8 cellular contexts compared by ENCODE assay signal in the genomic region with DNA sequence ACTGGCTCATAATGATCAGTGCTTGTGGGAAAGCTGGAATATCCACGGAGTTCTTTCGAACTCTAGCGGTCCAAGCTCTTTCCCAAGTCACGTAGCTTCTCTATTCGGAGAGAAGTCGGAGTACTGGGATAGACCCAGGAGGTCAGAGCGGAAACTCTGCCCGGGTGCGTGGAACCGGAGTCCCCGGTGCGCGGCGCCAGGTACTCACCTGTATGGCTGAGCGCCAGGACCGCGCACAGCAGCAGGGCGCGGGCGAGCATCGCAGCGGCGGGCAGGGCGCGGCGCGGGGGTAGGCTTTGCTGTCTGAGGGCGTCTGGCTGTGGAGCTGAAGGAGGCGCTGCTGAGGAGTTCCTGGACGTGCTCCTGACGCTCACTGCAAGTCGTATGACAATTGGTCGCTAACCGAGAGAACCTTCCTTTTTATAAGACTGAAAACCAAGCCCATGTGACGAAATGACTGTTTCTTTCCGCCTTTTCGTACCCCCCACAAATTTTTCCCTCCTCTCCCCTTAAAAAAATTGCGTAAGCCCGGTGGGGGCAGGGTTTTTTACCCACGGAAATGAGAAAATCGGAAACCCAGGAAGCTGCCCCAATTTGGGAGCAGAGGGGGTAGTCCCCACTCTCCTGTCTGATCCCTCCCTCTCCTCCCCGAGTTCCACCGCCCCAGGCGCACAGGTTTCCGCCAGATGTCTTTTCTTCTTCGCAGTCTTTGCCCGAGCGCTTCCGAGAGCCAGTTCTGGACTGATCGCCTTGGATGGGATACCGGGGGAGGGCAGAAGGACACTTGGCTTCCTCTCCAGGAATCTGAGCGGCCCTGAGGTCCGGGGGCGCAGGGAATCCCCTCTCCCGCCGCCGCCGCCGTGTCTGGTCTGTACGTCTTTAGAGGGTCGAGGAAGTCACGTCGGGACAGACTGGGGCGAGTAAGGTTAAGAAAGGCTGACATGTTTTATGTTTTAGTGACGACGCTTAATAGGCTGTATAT. TPM values are rescaled to one million over a fixed set of nuclear protein-coding genes. Genes with fewer than 3 reads are reported as not detected.
A peak's percentile ranks its signal among the peaks of the same experiment; 100 is the strongest.
DNase-seq lines count a peak whose midpoint lies in the region; ATAC-seq, FAIRE-seq and TF ChIP-seq lines count a peak whose summit lies in the region.

A gene (minus strand): TSS at position 393 of the 982 bp plus-strand sequence. CDS start 133 bp downstream, at position 260.

- no peaks in the 10 kb centered on the region for H3K4me1 ChIP-seq in cardiac muscle cell (ENCODE audit: low read depth)

- H3K4me3 Mint-ChIP-seq in activated naive CD8-positive, alpha-beta T cell treated with anti-CD3 and anti-CD28 coated beads, Interleukin-2, amount 50 U/mL, for 24 hours, result peak within 1 kb of the TSS; percentile 81

- H3K27ac ChIP-seq in cardiac muscle cell, result no peak within 1 kb of the TSS

- peak; percentile 78 for FAIRE-seq in urothelium cell line (lab: Jason Lieb, UNC)

- peak; percentile 69 for TF ChIP-seq CTCF in cardiac muscle cell (IDR thresholded peaks at IDR 0.05; ENCODE audit: low read depth, low read length)
- no peak for TF ChIP-seq CTCF in omental fat pad (IDR thresholded peaks at IDR 0.05)

- no peaks in the 10 kb centered on the region for H3K9me3 ChIP-seq in cardiac muscle cell (ENCODE audit: low read depth)

- H3K4me1 Mint-ChIP-seq in activated naive CD8-positive, alpha-beta T cell treated with anti-CD3 and anti-CD28 coated beads, Interleukin-2, amount 50 U/mL, for 24 hours, result peaks cover 14% of the 10 kb centered on the region

- no peaks in the 10 kb centered on the region for H3K9me3 Mint-ChIP-seq in activated naive CD8-positive, alpha-beta T cell treated with anti-CD3 and anti-CD28 coated beads, Interleukin-2, amount 50 U/mL, for 24 hours

- H3K36me3 ChIP-seq in cardiac muscle cell, result no peaks in the 10 kb centered on the region

- DNase-seq in CMK (ENCODE audit: low read depth) (peak; percentile 80), OCI-M2 (lab: John Stamatoyannopoulos, UW; ENCODE audit: unreplicated experiment) (peak; percentile 51), cardiac muscle cell (ENCODE audit: low read depth in 1 of 2, low spot score in 1 of 2) (peak; percentile 69 to 98), omental fat pad (ENCODE audit: low spot score) (peak; percentile 57), urothelium cell line (ENCODE audit: low spot score) (peak; percentile 88)
- peak; percentile 54 for DNase-seq in activated naive CD8-positive, alpha-beta T cell treated with anti-CD3 and anti-CD28 coated beads, Interleukin-2, amount 50 U/mL, for 24 hours

- peak; percentile 85 for ATAC-seq in GM19455 (IDR thresholded peaks at IDR 0.05; ENCODE audit: unreplicated experiment)
- ATAC-seq in HG03565 (IDR thresholded peaks at IDR 0.05; ENCODE audit: unreplicated experiment), result peak; percentile 91
- ATAC-seq in activated naive CD8-positive, alpha-beta T cell treated with anti-CD3 and anti-CD28 coated beads, Interleukin-2, amount 50 U/mL, for 24 hours, result peak; percentile 97
- ATAC-seq in omental fat pad (ENCODE audit: low FRiP score), result peak; percentile 96

- peak within 1 kb of the TSS; percentile 47 for H3K4me3 ChIP-seq in cardiac muscle cell

- peaks cover 51% of the 10 kb centered on the region for H3K27me3 Mint-ChIP-seq in activated naive CD8-positive, alpha-beta T cell treated with anti-CD3 and anti-CD28 coated beads, Interleukin-2, amount 50 U/mL, for 24 hours

- H3K36me3 Mint-ChIP-seq in activated naive CD8-positive, alpha-beta T cell treated with anti-CD3 and anti-CD28 coated beads, Interleukin-2, amount 50 U/mL, for 24 hours (ENCODE audit: low read depth), result no peaks in the 10 kb centered on the region

- peaks cover 47% of the 10 kb centered on the region for H3K27me3 ChIP-seq in cardiac muscle cell

- peak within 1 kb of the TSS; percentile 70 for H3K27ac Mint-ChIP-seq in activated naive CD8-positive, alpha-beta T cell treated with anti-CD3 and anti-CD28 coated beads, Interleukin-2, amount 50 U/mL, for 24 hours

RNA-seq across cellular contexts. Expression of the gene that starts here (rescaled TPM):
- 0.06 and 0.35 TPM in 2 replicates for total RNA-seq in cardiac muscle cell
- polyA plus RNA-seq in cardiac muscle cell, result 0.10 TPM in 1 of 2 replicates, not detected in the other
- 10 to 100 TPM in 2 of 4 donors, 1 to 10 TPM in 2; 2.8 to 44.9 (median 12.9) TPM for total RNA-seq in omental fat pad

Comparison
In these comparisons a context has a peak if more than half of its experiments do, and no peak if none do; other contexts are left out.
1. Peak in DNase-seq and H3K4me3 ChIP-seq in cardiac muscle cell; RNA of the gene not detected or under 1 TPM.